In genomic region chr19:1411255-1412191, GRCh38 we compare ENCODE assay signal across 8 cellular contexts. TPM values are rescaled to one million over a fixed set of nuclear protein-coding genes. Genes with fewer than 3 reads are reported as not detected.
A peak's percentile ranks its signal among the peaks of the same experiment; 100 is the strongest.
DNase-seq lines count a peak whose midpoint lies in the region; ATAC-seq and TF ChIP-seq lines count a peak whose summit lies in the region.

No MANE protein-coding gene starts in this region.

- peak overlapping the region; percentile 92 for H3K27ac Mint-ChIP-seq in activated CD8-positive, alpha-beta T cell treated with anti-CD3 and anti-CD28 coated beads, Interleukin-2, amount 10 ng/mL, durations not matched to agents 7 days and 5 days
- peak overlapping the region; percentile 86 for H3K27ac Mint-ChIP-seq in glutamatergic neuron (ENCODE audit: unreplicated experiment)

- H3K4me1 Mint-ChIP-seq in activated CD8-positive, alpha-beta T cell treated with anti-CD3 and anti-CD28 coated beads, Interleukin-2, amount 10 ng/mL, durations not matched to agents 7 days and 5 days (ENCODE audit: low read depth), result peaks cover 73% of the 10 kb centered on the region
- H3K4me1 Mint-ChIP-seq in glutamatergic neuron (ENCODE audit: low read depth, unreplicated experiment), result peaks cover 41% of the 10 kb centered on the region

- H3K4me1 ChIP-seq in rectal smooth muscle tissue (ENCODE audit: control insufficient read depth, insufficient read depth, low read length), result peaks cover 36% of the 10 kb centered on the region
- peaks cover 10% of the 10 kb centered on the region; the same call in 1 of the 2 replicates for H3K4me1 ChIP-seq in SJCRH30

- H3K4me3 ChIP-seq in rectal smooth muscle tissue (ENCODE audit: low read length) (peak overlapping the region; percentile 13), SJCRH30 (no peak overlapping the region)

- H3K27me3 ChIP-seq in rectal smooth muscle tissue (ENCODE audit: control insufficient read depth, insufficient read depth, low read length) (no peaks in the 10 kb centered on the region), SJCRH30 (no peaks in the 10 kb centered on the region)

- H3K9me3 ChIP-seq in SJCRH30 (replicated peaks), result no peaks in the 10 kb centered on the region

- H3K9ac ChIP-seq in rectal smooth muscle tissue (ENCODE audit: low read length), result no peak overlapping the region

- no peak for ATAC-seq in activated CD8-positive, alpha-beta T cell treated with anti-CD3 and anti-CD28 coated beads, Interleukin-2, amount 10 ng/mL, durations not matched to agents 7 days and 5 days
- ATAC-seq in GM21619 (IDR thresholded peaks at IDR 0.05; ENCODE audit: unreplicated experiment), result no peak

- H3K27ac ChIP-seq in rectal smooth muscle tissue (ENCODE audit: low read depth, low read length) (peak overlapping the region; percentile 40), SJCRH30 (no peak overlapping the region)

- H3K4me3 Mint-ChIP-seq in activated CD8-positive, alpha-beta T cell treated with anti-CD3 and anti-CD28 coated beads, Interleukin-2, amount 10 ng/mL, durations not matched to agents 7 days and 5 days, result peak overlapping the region; percentile 91
- peak overlapping the region; percentile 96 for H3K4me3 Mint-ChIP-seq in glutamatergic neuron (ENCODE audit: unreplicated experiment)

- POLR2A ChIA-PET in activated CD8-positive, alpha-beta T cell treated with anti-CD3 and anti-CD28 coated beads, Interleukin-2, amount 10 ng/mL, durations not matched to agents 7 days and 5 days (lab: Charles Lee), result interaction anchor here (1.0 to 1.8 kb wide), 2 partner anchors 9 to 30 kb away, joined by 3 to 5 read pairs; no protein-coding TSS in a partner anchor

- DNase-seq in ELR (ENCODE audit: low read depth) (peak; percentile 37), glutamatergic neuron (peak; percentile 70), NOMO-1 treated with DMSO at 0.1 percent for 48 hours (lab: John Stamatoyannopoulos, UW; ENCODE audit: unreplicated experiment) (no peak), SJCRH30 (no peak), T1000 (lab: John Stamatoyannopoulos, UW) (no peak)
- peak; percentile 70 for DNase-seq in activated CD8-positive, alpha-beta T cell treated with anti-CD3 and anti-CD28 coated beads, Interleukin-2, amount 10 ng/mL, durations not matched to agents 7 days and 5 days

- H3K9me3 Mint-ChIP-seq in activated CD8-positive, alpha-beta T cell treated with anti-CD3 and anti-CD28 coated beads, Interleukin-2, amount 10 ng/mL, durations not matched to agents 7 days and 5 days (ENCODE audit: insufficient read depth), result no peaks in the 10 kb centered on the region
- H3K9me3 Mint-ChIP-seq in glutamatergic neuron (ENCODE audit: unreplicated experiment), result peaks cover 16% of the 10 kb centered on the region

- CTCF ChIA-PET in activated CD8-positive, alpha-beta T cell treated with anti-CD3 and anti-CD28 coated beads, Interleukin-2, amount 10 ng/mL, durations not matched to agents 7 days and 5 days (lab: Charles Lee), result no interaction called here

- H3K27me3 Mint-ChIP-seq in activated CD8-positive, alpha-beta T cell treated with anti-CD3 and anti-CD28 coated beads, Interleukin-2, amount 10 ng/mL, durations not matched to agents 7 days and 5 days (ENCODE audit: low read depth), result no peaks in the 10 kb centered on the region
- H3K27me3 Mint-ChIP-seq in glutamatergic neuron (ENCODE audit: unreplicated experiment), result peaks cover 8% of the 10 kb centered on the region

- peaks cover 42% of the 10 kb centered on the region for H3K36me3 Mint-ChIP-seq in activated CD8-positive, alpha-beta T cell treated with anti-CD3 and anti-CD28 coated beads, Interleukin-2, amount 10 ng/mL, durations not matched to agents 7 days and 5 days (ENCODE audit: low read depth)
- H3K36me3 Mint-ChIP-seq in glutamatergic neuron (ENCODE audit: unreplicated experiment), result no peaks in the 10 kb centered on the region

- H3K36me3 ChIP-seq in rectal smooth muscle tissue (ENCODE audit: control insufficient read depth, insufficient read depth, low read length) (peaks cover 2% of the 10 kb centered on the region), SJCRH30 (peaks cover 35% of the 10 kb centered on the region)

- TF ChIP-seq CTCF in glutamatergic neuron (IDR thresholded peaks at IDR 0.05; ENCODE audit: partially characterized antibody, unreplicated experiment), result no peak

RNA-seq across cellular contexts. Expression of gene DAZAP1, which starts 4.1 kb away (rescaled TPM):
- total RNA-seq in activated CD8-positive, alpha-beta T cell treated with anti-CD3 and anti-CD28 coated beads, Interleukin-2, amount 10 ng/mL, durations not matched to agents 7 days and 5 days, result 100 to 1,000 TPM; 264 to 270 TPM
- 135 TPM for total RNA-seq in glutamatergic neuron (ENCODE audit: unreplicated experiment)
- 132 and 138 TPM in 2 replicates for total RNA-seq in SJCRH30 (2014; rRNA removed; shearing (Covaris generic))

RNA-seq across cellular contexts. Expression of gene GAMT, which starts 10.2 kb away (rescaled TPM):
- total RNA-seq in activated CD8-positive, alpha-beta T cell treated with anti-CD3 and anti-CD28 coated beads, Interleukin-2, amount 10 ng/mL, durations not matched to agents 7 days and 5 days, result 10 to 100 TPM; 26.2 to 26.8 TPM
- 17.9 TPM for total RNA-seq in glutamatergic neuron (ENCODE audit: unreplicated experiment)
- total RNA-seq in SJCRH30 (2014; rRNA removed; shearing (Covaris generic)), result 13.7 and 15.2 TPM in 2 replicates

RNA-seq across cellular contexts. Expression of gene RPS15, which starts 26.7 kb away (rescaled TPM):
- 1,000 to 10,000 TPM; 1,384 TPM for total RNA-seq in activated CD8-positive, alpha-beta T cell treated with anti-CD3 and anti-CD28 coated beads, Interleukin-2, amount 10 ng/mL, durations not matched to agents 7 days and 5 days
- total RNA-seq in glutamatergic neuron (ENCODE audit: unreplicated experiment), result 603 TPM
- 1,359 and 1,591 TPM in 2 replicates for total RNA-seq in SJCRH30 (2014; rRNA removed; shearing (Covaris generic))

RNA-seq across cellular contexts. Expression of gene NDUFS7, which starts 27.8 kb away (rescaled TPM):
- total RNA-seq in activated CD8-positive, alpha-beta T cell treated with anti-CD3 and anti-CD28 coated beads, Interleukin-2, amount 10 ng/mL, durations not matched to agents 7 days and 5 days, result 100 to 1,000 TPM; 122 to 127 TPM
- total RNA-seq in glutamatergic neuron (ENCODE audit: unreplicated experiment), result 123 TPM
- 31.4 and 39.6 TPM in 2 replicates for total RNA-seq in SJCRH30 (2014; rRNA removed; shearing (Covaris generic))

RNA-seq across cellular contexts. Expression of gene APC2, which starts 38.4 kb away (rescaled TPM):
- total RNA-seq in activated CD8-positive, alpha-beta T cell treated with anti-CD3 and anti-CD28 coated beads, Interleukin-2, amount 10 ng/mL, durations not matched to agents 7 days and 5 days, result not detected
- 371 TPM for total RNA-seq in glutamatergic neuron (ENCODE audit: unreplicated experiment)
- 0.13 and 0.24 TPM in 2 replicates for total RNA-seq in SJCRH30 (2014; rRNA removed; shearing (Covaris generic))

Comparison
In these comparisons a context has a peak if more than half of its experiments do, and no peak if none do; other contexts are left out.
1. DNase-seq: peak in ELR (single experiment), activated CD8-positive, alpha-beta T cell treated with anti-CD3 and anti-CD28 coated beads, Interleukin-2, amount 10 ng/mL, durations not matched to agents 7 days and 5 days (single experiment) and glutamatergic neuron (single experiment); none in NOMO-1 treated with DMSO at 0.1 percent for 48 hours (single experiment), SJCRH30 (0 of 2) and T1000 (single experiment).